18 cellular contexts compared by ENCODE assay signal in the genomic region with DNA sequence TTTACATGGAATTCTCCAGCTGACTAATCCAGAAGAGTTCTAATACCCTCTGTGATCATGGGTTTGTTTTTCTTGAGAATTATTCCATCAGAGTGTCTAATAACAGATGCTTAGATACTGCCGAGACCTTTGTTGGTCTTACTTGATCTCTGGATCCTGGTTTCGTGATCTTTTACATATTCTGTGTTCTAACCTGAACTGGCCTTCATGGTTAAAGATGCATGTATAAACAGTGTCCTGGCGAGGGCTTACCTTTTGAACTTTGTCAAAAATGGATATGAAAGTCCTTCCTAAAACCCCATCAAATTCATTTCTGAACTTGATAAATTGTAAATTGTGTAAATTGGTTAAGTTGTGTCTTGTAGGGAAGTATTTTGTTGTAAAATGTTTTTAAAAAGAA. TPM values are rescaled to one million over a fixed set of nuclear protein-coding genes. Genes with fewer than 3 reads are reported as not detected.
DNase-seq lines count a peak whose midpoint lies in the region; ATAC-seq and TF ChIP-seq lines count a peak whose summit lies in the region.
"Had no signal": no experiment of that assay in that cellular context is flagged by ENCODE, and none has a peak within 500 bp of the region (broad histone marks: within the 10 kb centered on the region; RNA-seq: fewer than 3 reads in every experiment).

No MANE protein-coding gene starts in this region.

- H3K36me3 ChIP-seq in HUES48 (ENCODE audit: control insufficient read depth, insufficient read depth, low read length) (peaks cover 27% of the 10 kb centered on the region), tibial artery (peaks cover 4 to 30% (median 16%) of the 10 kb centered on the region in 3 donors)

- peaks cover 9% of the 10 kb centered on the region for H3K36me3 Mint-ChIP-seq in T-helper 17 cell (ENCODE audit: low read depth)

- H3K9me3 ChIP-seq in HUES48 (ENCODE audit: control insufficient read depth, insufficient read depth, low read length) = no peaks in the 10 kb centered on the region
- no peaks in the 10 kb centered on the region for H3K9me3 ChIP-seq in T-helper 17 cell (ENCODE audit: control insufficient read depth, low read length, poor library complexity, severe bottlenecking)
- H3K9me3 ChIP-seq in tibial artery = no peaks in the 10 kb centered on the region
- H3K9me3 ChIP-seq: BLaER1 had no signal

- peak overlapping the region; percentile 80 for H3K27ac Mint-ChIP-seq in T-helper 17 cell
- H3K27ac Mint-ChIP-seq: CD4-positive, alpha-beta T cell had no signal

- no peak overlapping the region for H3K9ac ChIP-seq in HUES48 (ENCODE audit: low read depth, low read length)
- H3K9ac ChIP-seq: BLaER1 had no signal

- H3K4me3 ChIP-seq in HUES48 (ENCODE audit: low read depth, low read length) (peak overlapping the region; percentile 11; the same call in 1 of the 2 replicates), tibial artery (no peak overlapping the region)
- H3K4me3 ChIP-seq: BLaER1 had no signal

- H3K4me1 Mint-ChIP-seq in T-helper 17 cell = peaks cover 35% of the 10 kb centered on the region

- TF ChIP-seq CTCF in tibial artery (IDR thresholded peaks at IDR 0.05) = no peak

- H3K27me3 Mint-ChIP-seq in T-helper 17 cell = no peaks in the 10 kb centered on the region
- H3K27me3 Mint-ChIP-seq: CD4-positive, alpha-beta T cell had no signal

- ATAC-seq in T-helper 17 cell (no peak), HG03342 (IDR thresholded peaks at IDR 0.05; ENCODE audit: unreplicated experiment) (no peak)
- ATAC-seq: PC-3 had no signal

- H3K4me3 Mint-ChIP-seq in T-helper 17 cell = no peak overlapping the region
- H3K4me3 Mint-ChIP-seq: CD4-positive, alpha-beta T cell had no signal

- H3K27me3 ChIP-seq in HUES48 (ENCODE audit: control insufficient read depth, insufficient read depth, low read length) (no peaks in the 10 kb centered on the region), tibial artery (no peaks in the 10 kb centered on the region)
- H3K27me3 ChIP-seq: BLaER1 had no signal

- intact Hi-C loops in tibial artery (cut with DNase I; ENCODE audit: low total_unique reads) = no loop called here

- H3K4me1 ChIP-seq in HUES48 (ENCODE audit: control insufficient read depth, insufficient read depth, low read length) (peaks cover 60% of the 10 kb centered on the region), tibial artery (no peaks in the 10 kb centered on the region)

- DNase-seq in T-helper 17 cell (no peak), iris pigment epithelial cell (ENCODE audit: low read depth) (peak; percentile 36), T1000 (lab: John Stamatoyannopoulos, UW) (no peak), tibial artery (no peak), NCI-H1105 (lab: John Stamatoyannopoulos, UW) (no peak)
- DNase-seq: CD4-positive, alpha-beta T cell; COR-L47; DMS79; KG1; NCI-H1694; NCI-H2081 treated with DMSO at 0.1 percent for 48 hours; NCI-H2171 treated with DMSO at 0.1 percent for 48 hours; NCI-H524 treated with DMSO at 0.1 percent for 48 hours; PC-3; Right ventricle myocardium superior had no signal

- H3K27ac ChIP-seq in HUES48 (ENCODE audit: low read depth, low read length) (peak overlapping the region; percentile 77), tibial artery (no peak overlapping the region)
- H3K27ac ChIP-seq: BLaER1 had no signal

RNA-seq across cellular contexts. Expression of gene UBE2Q2, which starts 24.8 kb away (rescaled TPM):
- total RNA-seq in T-helper 17 cell = 10 to 100 TPM; 40.0 to 40.1 TPM

RNA-seq across cellular contexts. Expression of gene FBXO22, which starts 35.7 kb away (rescaled TPM):
- total RNA-seq in T-helper 17 cell = 1 to 10 TPM; 7.1 to 9.0 TPM
